In genomic region chr7:85038466-85038865, GRCh38 we compare ENCODE assay signal across 32 cellular contexts.
"Had no signal": no experiment of that assay in that cellular context is flagged by ENCODE, and none has a peak within 500 bp of the region (broad histone marks: within the 10 kb centered on the region; RNA-seq: fewer than 3 reads in every experiment).

No MANE protein-coding gene starts in this region.

- H3K27ac Mint-ChIP-seq: activated CD4-positive, alpha-beta memory T cell treated with anti-CD3 and anti-CD28 coated beads for 36 hours; activated CD4-positive, alpha-beta T cell treated with anti-CD3 and anti-CD28 coated beads for 36 hours; activated CD4-positive, alpha-beta T cell treated with anti-CD3 and anti-CD28 coated beads, Interleukin-2, amount 10 ng/mL, durations not matched to agents 24 days and 14 days; activated CD8-positive, alpha-beta memory T cell treated with anti-CD3 and anti-CD28 coated beads, Interleukin-2, amount 10 ng/mL, durations not matched to agents 7 days and 5 days; activated CD8-positive, alpha-beta T cell treated with anti-CD3 and anti-CD28 coated beads, Interleukin-2, amount 10 ng/mL, durations not matched to agents 7 days and 5 days; activated naive CD4-positive, alpha-beta T cell treated with anti-CD3 and anti-CD28 coated beads for 36 hours; activated naive CD4-positive, alpha-beta T cell treated with anti-CD3 and anti-CD28 coated beads, Interleukin-2, amount 50 U/mL, for 24 hours; activated naive CD8-positive, alpha-beta T cell treated with anti-CD3 and anti-CD28 coated beads, Interleukin-2, amount 10 ng/mL, durations not matched to agents 7 days and 5 days; activated T-helper 1 cell treated with anti-CD3 and anti-CD28 coated beads, Interleukin-12 subunit alpha, Interleukin-12 subunit beta, Interleukin-2, Interleukin-4 antibody, amounts not matched to agents 30 ng/mL and 10 ng/mL and 1 ng/mL, durations not matched to agents 14 hours and 24 hours and 36 hours; activated T-helper 2 cell treated with anti-CD3 and anti-CD28 coated beads, Interferon-gamma antibody, Interleukin-2, Interleukin-4, amounts not matched to agents 10 μg/mL and 5 μg/mL and 100 μg/mL, durations not matched to agents 14 hours and 24 hours and 36 hours; brain; dendritic cell treated with granulocyte-macrophage colony-stimulating factor and Interleukin-4, amounts not matched to agents 40 ng/mL and 50 ng/mL, for 4 days; endodermal cell had no signal

- H3K27me3 ChIP-seq: ascending aorta, breast epithelium, cardiac muscle cell, gastrocnemius medialis had no signal

- H3K4me1 Mint-ChIP-seq: activated CD4-positive, alpha-beta T cell treated with anti-CD3 and anti-CD28 coated beads for 36 hours; activated CD4-positive, alpha-beta T cell treated with anti-CD3 and anti-CD28 coated beads, Interleukin-2, amount 10 ng/mL, durations not matched to agents 24 days and 14 days; activated CD8-positive, alpha-beta memory T cell treated with anti-CD3 and anti-CD28 coated beads, Interleukin-2, amount 10 ng/mL, durations not matched to agents 7 days and 5 days; activated naive CD4-positive, alpha-beta T cell treated with anti-CD3 and anti-CD28 coated beads, Interleukin-2, amount 50 U/mL, for 24 hours; activated naive CD8-positive, alpha-beta T cell treated with anti-CD3 and anti-CD28 coated beads, Interleukin-2, amount 10 ng/mL, durations not matched to agents 7 days and 5 days; brain; endodermal cell had no signal

- H3K4me1 ChIP-seq: ascending aorta, breast epithelium, gastrocnemius medialis, heart left ventricle had no signal

- H3K4me3 Mint-ChIP-seq: activated CD4-positive, alpha-beta memory T cell treated with anti-CD3 and anti-CD28 coated beads for 36 hours; activated CD4-positive, alpha-beta T cell treated with anti-CD3 and anti-CD28 coated beads for 36 hours; activated CD4-positive, alpha-beta T cell treated with anti-CD3 and anti-CD28 coated beads, Interleukin-2, amount 10 ng/mL, durations not matched to agents 24 days and 14 days; activated CD8-positive, alpha-beta memory T cell treated with anti-CD3 and anti-CD28 coated beads, Interleukin-2, amount 10 ng/mL, durations not matched to agents 7 days and 5 days; activated CD8-positive, alpha-beta T cell treated with anti-CD3 and anti-CD28 coated beads, Interleukin-2, amount 10 ng/mL, durations not matched to agents 7 days and 5 days; activated naive CD4-positive, alpha-beta T cell treated with anti-CD3 and anti-CD28 coated beads for 36 hours; activated naive CD4-positive, alpha-beta T cell treated with anti-CD3 and anti-CD28 coated beads, Interleukin-2, amount 50 U/mL, for 24 hours; activated naive CD8-positive, alpha-beta T cell treated with anti-CD3 and anti-CD28 coated beads, Interleukin-2, amount 10 ng/mL, durations not matched to agents 7 days and 5 days; activated T-helper 1 cell treated with anti-CD3 and anti-CD28 coated beads, Interleukin-12 subunit alpha, Interleukin-12 subunit beta, Interleukin-2, Interleukin-4 antibody, amounts not matched to agents 30 ng/mL and 10 ng/mL and 1 ng/mL, durations not matched to agents 14 hours and 24 hours and 36 hours; brain; dendritic cell treated with granulocyte-macrophage colony-stimulating factor and Interleukin-4, amounts not matched to agents 40 ng/mL and 50 ng/mL, for 4 days; endodermal cell had no signal

- H3K36me3 ChIP-seq: ascending aorta, breast epithelium, cardiac muscle cell, gastrocnemius medialis, heart left ventricle had no signal

- H3K36me3 Mint-ChIP-seq: activated CD4-positive, alpha-beta memory T cell treated with anti-CD3 and anti-CD28 coated beads for 36 hours; activated CD8-positive, alpha-beta memory T cell treated with anti-CD3 and anti-CD28 coated beads, Interleukin-2, amount 10 ng/mL, durations not matched to agents 7 days and 5 days; activated naive CD4-positive, alpha-beta T cell treated with anti-CD3 and anti-CD28 coated beads, Interleukin-2, amount 50 U/mL, for 24 hours; activated naive CD8-positive, alpha-beta T cell treated with anti-CD3 and anti-CD28 coated beads, Interleukin-2, amount 10 ng/mL, durations not matched to agents 7 days and 5 days; brain had no signal

- H3K27ac ChIP-seq: ascending aorta, breast epithelium, cardiac muscle cell, coronary artery, dorsolateral prefrontal cortex, gastrocnemius medialis, heart left ventricle had no signal

- DNase-seq: activated CD4-positive, alpha-beta memory T cell treated with anti-CD3 and anti-CD28 coated beads for 36 hours; activated CD4-positive, alpha-beta T cell treated with anti-CD3 and anti-CD28 coated beads for 36 hours; activated CD4-positive, alpha-beta T cell treated with anti-CD3 and anti-CD28 coated beads, Interleukin-2, amount 10 ng/mL, durations not matched to agents 24 days and 14 days; activated CD4-positive, CD25-positive, alpha-beta regulatory T cell; activated CD4-positive, CD25-positive, alpha-beta regulatory T cell treated with anti-CD3 and anti-CD28 coated beads, Interleukin-2, amount 50 U/mL, for 72 hours; activated CD8-positive, alpha-beta memory T cell treated with anti-CD3 and anti-CD28 coated beads, Interleukin-2, amount 10 ng/mL, durations not matched to agents 7 days and 5 days; activated CD8-positive, alpha-beta memory T cell treated with anti-CD3 and anti-CD28 coated beads, Interleukin-2, amount 50 U/mL, for 4 hours; activated CD8-positive, alpha-beta T cell treated with anti-CD3 and anti-CD28 coated beads, Interleukin-2, amount 10 ng/mL, durations not matched to agents 7 days and 5 days; activated effector memory CD4-positive, alpha-beta T cell treated with anti-CD3 and anti-CD28 coated beads, Interleukin-2, amount 50 U/mL, for 16 hours; activated naive CD4-positive, alpha-beta T cell treated with anti-CD3 and anti-CD28 coated beads for 36 hours; activated naive CD8-positive, alpha-beta T cell treated with anti-CD3 and anti-CD28 coated beads, Interleukin-2, amount 10 ng/mL, durations not matched to agents 7 days and 5 days; activated T-cell treated with anti-CD3 and anti-CD28 coated beads, Interleukin-2, amount 50 U/mL, for 1 hour; activated T-cell treated with anti-CD3 and anti-CD28 coated beads, Interleukin-2, amount 50 U/mL, for 48 hours; central memory CD4-positive, alpha-beta T cell; dorsolateral prefrontal cortex; effector memory CD4-positive, alpha-beta T cell; endodermal cell; foreskin fibroblast; gastrocnemius medialis; glutamatergic neuron; heart left ventricle; T-helper 2 cell had no signal

- H3K9me3 ChIP-seq: ascending aorta, breast epithelium, gastrocnemius medialis, heart left ventricle had no signal

- H3K9me3 Mint-ChIP-seq: activated CD4-positive, alpha-beta memory T cell treated with anti-CD3 and anti-CD28 coated beads for 36 hours; activated CD4-positive, alpha-beta T cell treated with anti-CD3 and anti-CD28 coated beads, Interleukin-2, amount 10 ng/mL, durations not matched to agents 24 days and 14 days; activated naive CD4-positive, alpha-beta T cell treated with anti-CD3 and anti-CD28 coated beads for 36 hours; activated naive CD4-positive, alpha-beta T cell treated with anti-CD3 and anti-CD28 coated beads, Interleukin-2, amount 50 U/mL, for 24 hours; activated naive CD8-positive, alpha-beta T cell treated with anti-CD3 and anti-CD28 coated beads, Interleukin-2, amount 10 ng/mL, durations not matched to agents 7 days and 5 days; activated T-helper 1 cell treated with anti-CD3 and anti-CD28 coated beads, Interleukin-12 subunit alpha, Interleukin-12 subunit beta, Interleukin-2, Interleukin-4 antibody, amounts not matched to agents 30 ng/mL and 10 ng/mL and 1 ng/mL, durations not matched to agents 14 hours and 24 hours and 36 hours; activated T-helper 2 cell treated with anti-CD3 and anti-CD28 coated beads, Interferon-gamma antibody, Interleukin-2, Interleukin-4, amounts not matched to agents 10 μg/mL and 5 μg/mL and 100 μg/mL, durations not matched to agents 14 hours and 24 hours and 36 hours; brain; dendritic cell treated with granulocyte-macrophage colony-stimulating factor and Interleukin-4, amounts not matched to agents 40 ng/mL and 50 ng/mL, for 4 days; endodermal cell had no signal

- H3K4me3 ChIP-seq: ascending aorta, breast epithelium, cardiac muscle cell, coronary artery, dorsolateral prefrontal cortex, gastrocnemius medialis, heart left ventricle had no signal

- ATAC-seq: activated CD4-positive, alpha-beta T cell treated with anti-CD3 and anti-CD28 coated beads for 36 hours; activated CD8-positive, alpha-beta memory T cell treated with anti-CD3 and anti-CD28 coated beads, Interleukin-2, amount 10 ng/mL, durations not matched to agents 7 days and 5 days; activated CD8-positive, alpha-beta T cell treated with anti-CD3 and anti-CD28 coated beads, Interleukin-2, amount 10 ng/mL, durations not matched to agents 7 days and 5 days; esophagus mucosa; gastrocnemius medialis; heart left ventricle had no signal

- H3K27me3 Mint-ChIP-seq: activated CD4-positive, alpha-beta memory T cell treated with anti-CD3 and anti-CD28 coated beads for 36 hours; activated CD4-positive, alpha-beta T cell treated with anti-CD3 and anti-CD28 coated beads for 36 hours; activated CD4-positive, alpha-beta T cell treated with anti-CD3 and anti-CD28 coated beads, Interleukin-2, amount 10 ng/mL, durations not matched to agents 24 days and 14 days; activated CD8-positive, alpha-beta memory T cell treated with anti-CD3 and anti-CD28 coated beads, Interleukin-2, amount 10 ng/mL, durations not matched to agents 7 days and 5 days; dendritic cell treated with granulocyte-macrophage colony-stimulating factor and Interleukin-4, amounts not matched to agents 40 ng/mL and 50 ng/mL, for 4 days had no signal
